In the genomic region with DNA sequence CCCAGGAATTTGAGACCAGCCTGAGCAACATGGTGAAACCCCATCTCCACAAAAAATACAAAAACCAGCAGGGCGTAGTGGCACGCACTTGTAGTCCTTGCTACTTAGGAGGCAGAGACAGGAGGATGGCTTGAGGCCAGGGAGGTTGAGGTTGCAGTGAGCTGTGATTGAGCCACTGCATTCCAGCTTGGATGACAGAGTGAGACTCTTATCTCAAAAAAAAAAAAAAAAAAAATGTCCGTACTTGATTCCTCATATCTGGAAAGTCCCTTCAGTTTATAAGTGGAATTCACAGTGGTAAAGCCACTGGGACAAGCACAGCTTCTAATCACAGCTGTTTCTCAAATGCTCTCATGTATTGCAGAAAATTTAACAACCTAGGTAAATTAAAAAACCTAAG, we compare ENCODE assay signal across 14 cellular contexts.
A peak's percentile ranks its signal among the peaks of the same experiment; 100 is the strongest.
DNase-seq lines count a peak whose midpoint lies in the region; ATAC-seq, FAIRE-seq and TF ChIP-seq lines count a peak whose summit lies in the region.
"Had no signal": no experiment of that assay in that cellular context is flagged by ENCODE, and none has a peak within 500 bp of the region (broad histone marks: within the 10 kb centered on the region; RNA-seq: fewer than 3 reads in every experiment).

No MANE protein-coding gene starts in this region.

- no peak for FAIRE-seq in GM12892 (lab: Jason Lieb, UNC)
- FAIRE-seq: GM12878 had no signal

- no peak for TF ChIP-seq POLR2A in GM12892 (IDR thresholded peaks at IDR 0.05; ENCODE audit: low read depth, low read length)

- no peak overlapping the region for H3K27ac ChIP-seq in PC-9

- CTCF ChIA-PET in PC-9 (lab: Charles Lee) = interaction anchor here (1.1 kb wide), 1 partner anchor 19 kb away, joined by 5 read pairs; no protein-coding TSS in a partner anchor

- no peak overlapping the region for H3K4me3 ChIP-seq in PC-9
- H3K4me3 ChIP-seq: GM12878 had no signal

- no peaks in the 10 kb centered on the region for H3K36me3 ChIP-seq in PC-9 (ENCODE audit: low read depth)
- H3K36me3 ChIP-seq: BE2C had no signal

- no peaks in the 10 kb centered on the region for H4K20me1 ChIP-seq in PC-9 (ENCODE audit: insufficient read depth)

- DNase-seq in Daoy (ENCODE audit: low read depth) (peak; percentile 96), PC-9 (peak; percentile 33 to 72), fibroblast of gingiva (ENCODE audit: low read depth) (peak; percentile 58), myocyte (ENCODE audit: low read depth) (peak; percentile 41), left colon (no peak), SHP77 treated with DMSO at 0.1 percent for 48 hours (lab: John Stamatoyannopoulos, UW) (no peak), GM12892 (ENCODE audit: insufficient read length) (no peak), NCI-H1436 treated with DMSO at 0.1 percent for 48 hours (lab: John Stamatoyannopoulos, UW) (no peak)
- DNase-seq: activated CD8-positive, alpha-beta T cell treated with anti-CD3 and anti-CD28 coated beads for 36 hours; BE2C; DND-41; effector CD8-positive, alpha-beta T cell had no signal

- H3K79me2 ChIP-seq in PC-9 (ENCODE audit: low read depth) = no peaks in the 10 kb centered on the region

- H2AFZ ChIP-seq in PC-9 = no peak overlapping the region

- no TSS peak for BruUV-seq in PC-9 (replicated peaks; lab: Mats Ljungman, UMichigan)

- POLR2A ChIA-PET in PC-9 (lab: Charles Lee; ENCODE audit: unreplicated experiment) = interaction anchor here (0.6 kb wide), 1 partner anchor 262 kb away, joined by 3 read pairs; no protein-coding TSS in a partner anchor

- no peaks in the 10 kb centered on the region for H3K9me2 ChIP-seq in PC-9 (ENCODE audit: insufficient read depth)

- H3K4me2 ChIP-seq in PC-9 = no peak overlapping the region

- H3F3A ChIP-seq in PC-9 (ENCODE audit: insufficient read depth, low read depth) = peaks cover 8% of the 10 kb centered on the region

- ATAC-seq in left colon = no peak
- ATAC-seq: activated CD8-positive, alpha-beta T cell treated with anti-CD3 and anti-CD28 coated beads for 36 hours; activated T-helper 17 cell treated with anti-CD3 and anti-CD28 coated beads, Interleukin-2, amount 50 U/mL, for 72 hours; GM12878 had no signal

- no peaks in the 10 kb centered on the region for H3K9me3 ChIP-seq in PC-9 (ENCODE audit: insufficient read depth, low read depth)
- H3K9me3 ChIP-seq: BE2C had no signal

- 0 out of 2 replicates have a peak, but pooled peaks cover 9% of the 10 kb centered on the region for H3K4me1 ChIP-seq in PC-9 (replicated peaks; ENCODE audit: insufficient read depth)
- H3K4me1 ChIP-seq: BE2C had no signal

- H3K27me3 ChIP-seq in PC-9 (ENCODE audit: insufficient read depth, low read depth) = peaks cover 3% of the 10 kb centered on the region; the same call in 1 of the 2 replicates

- TF ChIP-seq CTCF in PC-9 (conservative IDR thresholded peaks at IDR 0.05) = no peak

- intact Hi-C loops in PC-9 (cut with micrococcal nuclease; ENCODE audit: unreplicated experiment) (no loop called here), left colon (cut with DNase I, micrococcal nuclease) (no loop called here)

Comparison
In these comparisons a context has a peak if more than half of its experiments do, and no peak if none do; other contexts are left out.
1. DNase-seq: peak in Daoy (single experiment), PC-9 (2 of 2), fibroblast of gingiva (single experiment) and myocyte (single experiment); none in left colon (0 of 2), SHP77 treated with DMSO at 0.1 percent for 48 hours (single experiment), GM12892 (single experiment) and NCI-H1436 treated with DMSO at 0.1 percent for 48 hours (single experiment).